Comparison of ENCODE assay signal across 8 cellular contexts in genomic region chr16:89863741-89864391, GRCh38. TPM values are rescaled to one million over a fixed set of nuclear protein-coding genes. Genes with fewer than 3 reads are reported as not detected.
DNase-seq lines count a peak whose midpoint lies in the region; ATAC-seq and TF ChIP-seq lines count a peak whose summit lies in the region.

No MANE protein-coding gene starts in this region.

- intact Hi-C loops in Calu3 (cut with micrococcal nuclease; ENCODE audit: unreplicated experiment), result no loop called here

- no peaks in the 10 kb centered on the region for H3K27me3 Mint-ChIP-seq in activated naive CD4-positive, alpha-beta T cell treated with anti-CD3 and anti-CD28 coated beads, Interleukin-2, amount 50 U/mL, for 24 hours
- no peaks in the 10 kb centered on the region for H3K27me3 Mint-ChIP-seq in Calu3 (ENCODE audit: unreplicated experiment)

- H3K36me3 Mint-ChIP-seq in activated naive CD4-positive, alpha-beta T cell treated with anti-CD3 and anti-CD28 coated beads, Interleukin-2, amount 50 U/mL, for 24 hours, result no peaks in the 10 kb centered on the region
- peaks cover 42% of the 10 kb centered on the region for H3K36me3 Mint-ChIP-seq in Calu3 (ENCODE audit: insufficient read depth, unreplicated experiment)

- peak overlapping the region; percentile 46 for H3K27ac ChIP-seq in temporal lobe (ENCODE audit: low read depth, low read length)

- CTCF ChIA-PET in Calu3 (lab: Charles Lee), result interaction anchor here (0.7 kb wide), 1 partner anchor 91 kb away, joined by 3 read pairs; no protein-coding TSS in a partner anchor

- no peak for TF ChIP-seq CTCF in Calu3 (IDR thresholded peaks at IDR 0.05; ENCODE audit: unreplicated experiment)

- no peaks in the 10 kb centered on the region for H3K9me3 Mint-ChIP-seq in activated naive CD4-positive, alpha-beta T cell treated with anti-CD3 and anti-CD28 coated beads, Interleukin-2, amount 50 U/mL, for 24 hours
- H3K9me3 Mint-ChIP-seq in Calu3 (ENCODE audit: low read depth, unreplicated experiment), result no peaks in the 10 kb centered on the region

- peak; percentile 33 for ATAC-seq in HG03469 (IDR thresholded peaks at IDR 0.05; ENCODE audit: unreplicated experiment)

- BruUV-seq in Calu3 (replicated peaks; lab: Mats Ljungman, UMichigan), result no TSS peak

- peak overlapping the region; percentile 95 for H3K27ac Mint-ChIP-seq in activated naive CD4-positive, alpha-beta T cell treated with anti-CD3 and anti-CD28 coated beads, Interleukin-2, amount 50 U/mL, for 24 hours
- H3K27ac Mint-ChIP-seq in Calu3 (ENCODE audit: unreplicated experiment), result no peak overlapping the region

- H3K4me3 Mint-ChIP-seq in activated naive CD4-positive, alpha-beta T cell treated with anti-CD3 and anti-CD28 coated beads, Interleukin-2, amount 50 U/mL, for 24 hours, result peak overlapping the region; percentile 76
- no peak overlapping the region for H3K4me3 Mint-ChIP-seq in Calu3 (ENCODE audit: low read depth, unreplicated experiment)

- peaks cover 37% of the 10 kb centered on the region for H3K4me1 Mint-ChIP-seq in activated naive CD4-positive, alpha-beta T cell treated with anti-CD3 and anti-CD28 coated beads, Interleukin-2, amount 50 U/mL, for 24 hours
- H3K4me1 Mint-ChIP-seq in Calu3 (ENCODE audit: low read depth, unreplicated experiment), result no peaks in the 10 kb centered on the region

- peak; percentile 52 for DNase-seq in activated naive CD4-positive, alpha-beta T cell treated with Interleukin-2 at 50 U/mL for 16 hours
- no peak for DNase-seq in activated naive CD4-positive, alpha-beta T cell treated with anti-CD3 and anti-CD28 coated beads, Interleukin-2, amount 50 U/mL, for 16 hours
- DNase-seq in iris pigment epithelial cell (ENCODE audit: low read depth), result peak; percentile 70
- DNase-seq in Calu3, result no peak
- DNase-seq in hepatic stellate cell (ENCODE audit: low spot score), result no peak

RNA-seq across cellular contexts. Expression of gene TCF25, which starts 9.5 kb away (rescaled TPM):
- total RNA-seq in temporal lobe (114 TPM), Calu3 (2022) (270 and 300 TPM in 2 replicates)

RNA-seq across cellular contexts. Expression of gene SPIRE2, which starts 35.6 kb away (rescaled TPM):
- 14.8 TPM for total RNA-seq in temporal lobe
- total RNA-seq in Calu3 (2022), result 46.3 and 53.1 TPM in 2 replicates

RNA-seq across cellular contexts. Expression of gene FANCA, which starts 47.4 kb away (rescaled TPM):
- total RNA-seq in temporal lobe, result 6.1 TPM
- total RNA-seq in Calu3 (2022), result 127 and 140 TPM in 2 replicates

RNA-seq across cellular contexts. Expression of gene MC1R, which starts 54.8 kb away (rescaled TPM):
- total RNA-seq in temporal lobe, result 2.7 TPM
- total RNA-seq in Calu3 (2022), result 16.9 and 17.4 TPM in 2 replicates

RNA-seq across cellular contexts. Expression of gene TUBB3, which starts 59.3 kb away (rescaled TPM):
- 1,889 TPM for total RNA-seq in temporal lobe
- total RNA-seq in Calu3 (2022), result 52.1 and 61.5 TPM in 2 replicates

Comparison
In these comparisons a context has a peak if more than half of its experiments do, and no peak if none do; other contexts are left out.
1. DNase-seq: peak in activated naive CD4-positive, alpha-beta T cell treated with Interleukin-2 at 50 U/mL for 16 hours (single experiment) and iris pigment epithelial cell (single experiment); none in activated naive CD4-positive, alpha-beta T cell treated with anti-CD3 and anti-CD28 coated beads, Interleukin-2, amount 50 U/mL, for 16 hours (single experiment), Calu3 (single experiment) and hepatic stellate cell (single experiment).
2. RNA of gene FANCA, which starts 47.4 kb away (total RNA-seq): 127 to 140 TPM in Calu3; 6.1 TPM in temporal lobe (single experiment); every median in the first group is over 10 times any median in the second.